ENCODE assay signal across 1 cellular context in the genomic region with DNA sequence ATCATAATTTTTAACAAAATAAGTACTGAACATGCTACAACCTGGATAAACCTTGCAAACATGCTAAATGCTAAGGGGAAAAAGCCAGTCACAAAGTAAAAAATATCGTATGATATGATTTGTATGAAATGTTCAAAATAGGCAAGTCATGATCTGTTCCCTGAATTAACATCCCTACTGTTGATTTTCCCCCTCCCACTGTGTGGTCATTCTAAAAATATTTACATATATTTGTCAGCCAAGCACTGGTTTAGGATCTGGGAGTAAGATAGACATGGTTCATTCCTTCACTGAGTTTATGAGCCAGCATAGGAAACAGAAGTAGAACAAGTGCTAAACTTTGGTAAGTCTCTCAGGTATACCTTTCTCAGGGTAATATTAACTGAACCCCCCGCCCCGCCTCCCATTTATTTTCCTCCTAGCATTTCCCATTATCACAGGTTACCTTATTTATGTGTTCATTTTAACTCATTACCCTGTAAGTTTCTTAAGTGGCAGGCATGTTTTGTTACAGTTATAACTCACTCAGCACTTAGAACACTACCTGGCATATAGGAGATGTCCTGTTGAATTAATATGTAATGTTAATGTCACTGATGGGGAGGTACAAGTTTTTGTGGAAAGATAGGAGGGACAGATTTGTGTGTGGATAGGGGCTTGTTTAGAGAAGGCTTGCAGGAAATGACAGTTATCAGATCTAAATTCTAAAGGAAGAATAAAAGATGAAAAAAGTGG.
TF ChIP-seq lines count a peak whose summit lies in the region.

No MANE protein-coding gene starts in this region.

TF ChIP-seq in GM12878, 131 proteins besides CTCF, POLR2A, EP300 and RAD21:
- TF ChIP-seq POLR2AphosphoS5 (IDR thresholded peaks at IDR 0.05; ENCODE audit: low read length) = no peak
- TF ChIP-seq IKZF1 (conservative IDR thresholded peaks at IDR 0.05) = no peak
- no peak for TF ChIP-seq SREBF1 (IDR thresholded peaks at IDR 0.05; ENCODE audit: low read length)
- TF ChIP-seq ETV6 (conservative IDR thresholded peaks at IDR 0.05 in 1 of 2, IDR thresholded peaks at IDR 0.05 in 1 of 2; ENCODE audit: borderline replicate concordance in 1 of 2, low read depth in 1 of 2) = no peak
- TF ChIP-seq PML (IDR thresholded peaks at IDR 0.05; ENCODE audit: low read length) = no peak
- no peak for TF ChIP-seq SMAD5 (IDR thresholded peaks at IDR 0.05; ENCODE audit: low read depth)
- TF ChIP-seq NFYA (IDR thresholded peaks at IDR 0.05; ENCODE audit: borderline replicate concordance, low read depth, low read length) = no peak
- no peak for TF ChIP-seq CBX3 (IDR thresholded peaks at IDR 0.05; ENCODE audit: borderline replicate concordance, low read depth)
- no peak for TF ChIP-seq NBN (IDR thresholded peaks at IDR 0.05)
- TF ChIP-seq RELA (IDR thresholded peaks at IDR 0.05; ENCODE audit: borderline replicate concordance, partially characterized antibody) = no peak
- TF ChIP-seq, protein P1, sequence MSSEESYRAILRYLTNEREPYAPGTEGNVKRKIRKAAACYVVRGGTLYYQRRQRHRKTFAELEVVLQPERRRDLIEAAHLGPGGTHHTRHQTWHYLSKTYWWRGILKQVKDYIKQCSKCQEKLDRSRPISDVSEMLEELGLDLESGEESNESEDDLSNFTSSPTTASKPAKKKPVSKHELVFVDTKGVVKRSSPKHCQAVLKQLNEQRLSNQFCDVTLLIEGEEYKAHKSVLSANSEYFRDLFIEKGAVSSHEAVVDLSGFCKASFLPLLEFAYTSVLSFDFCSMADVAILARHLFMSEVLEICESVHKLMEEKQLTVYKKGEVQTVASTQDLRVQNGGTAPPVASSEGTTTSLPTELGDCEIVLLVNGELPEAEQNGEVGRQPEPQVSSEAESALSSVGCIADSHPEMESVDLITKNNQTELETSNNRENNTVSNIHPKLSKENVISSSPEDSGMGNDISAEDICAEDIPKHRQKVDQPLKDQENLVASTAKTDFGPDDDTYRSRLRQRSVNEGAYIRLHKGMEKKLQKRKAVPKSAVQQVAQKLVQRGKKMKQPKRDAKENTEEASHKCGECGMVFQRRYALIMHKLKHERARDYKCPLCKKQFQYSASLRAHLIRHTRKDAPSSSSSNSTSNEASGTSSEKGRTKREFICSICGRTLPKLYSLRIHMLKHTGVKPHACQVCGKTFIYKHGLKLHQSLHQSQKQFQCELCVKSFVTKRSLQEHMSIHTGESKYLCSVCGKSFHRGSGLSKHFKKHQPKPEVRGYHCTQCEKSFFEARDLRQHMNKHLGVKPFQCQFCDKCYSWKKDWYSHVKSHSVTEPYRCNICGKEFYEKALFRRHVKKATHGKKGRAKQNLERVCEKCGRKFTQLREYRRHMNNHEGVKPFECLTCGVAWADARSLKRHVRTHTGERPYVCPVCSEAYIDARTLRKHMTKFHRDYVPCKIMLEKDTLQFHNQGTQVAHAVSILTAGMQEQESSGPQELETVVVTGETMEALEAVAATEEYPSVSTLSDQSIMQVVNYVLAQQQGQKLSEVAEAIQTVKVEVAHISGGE (CRISPR knock-in tag; IDR thresholded peaks at IDR 0.05) = no peak
- TF ChIP-seq GABPA (IDR thresholded peaks at IDR 0.05; ENCODE audit: low read depth) = no peak
- no peak for TF ChIP-seq BHLHE40 (IDR thresholded peaks at IDR 0.05; ENCODE audit: borderline replicate concordance in 1 of 2, low read depth in 2 of 2, low read length in 1 of 2)
- no peak for TF ChIP-seq BRCA1 (IDR thresholded peaks at IDR 0.05; ENCODE audit: low read depth, low read length)
- TF ChIP-seq CHD2 (IDR thresholded peaks at IDR 0.05; ENCODE audit: borderline replicate concordance, low read depth, low read length) = no peak
TF ChIP-seq in GM12878: peak in this region for 0.
